9 cellular contexts compared by ENCODE assay signal in genomic region chr17:6435968-6436367, GRCh38. TPM values are rescaled to one million over a fixed set of nuclear protein-coding genes. Genes with fewer than 3 reads are reported as not detected.
DNase-seq lines count a peak whose midpoint lies in the region; ATAC-seq and TF ChIP-seq lines count a peak whose summit lies in the region.
"Had no signal": no experiment of that assay in that cellular context is flagged by ENCODE, and none has a peak within 500 bp of the region (broad histone marks: within the 10 kb centered on the region; RNA-seq: fewer than 3 reads in every experiment).

No MANE protein-coding gene starts in this region.

- no peak overlapping the region for H3K9ac ChIP-seq in OCI-LY3 (ENCODE audit: low read length)
- no peak overlapping the region for H3K9ac ChIP-seq in neural progenitor cell

- peaks cover 0 to 11% (median 0%) of the 10 kb centered on the region in 3 donors for H3K36me3 Mint-ChIP-seq in CD8-positive, alpha-beta memory T cell
- peaks cover 4% of the 10 kb centered on the region for H3K36me3 Mint-ChIP-seq in neural progenitor cell

- POLR2A ChIA-PET in CD8-positive, alpha-beta memory T cell (lab: Charles Lee), result interaction anchor here (0.7 kb wide), 1 partner anchor 844 kb away, joined by 3 read pairs; no protein-coding TSS in a partner anchor

- peak; percentile 26 to 71 (median 42) for DNase-seq in CD8-positive, alpha-beta memory T cell
- DNase-seq in HFF-Myc (ENCODE audit: extremely low read depth, low read depth) (no peak), activated T-cell treated with anti-CD3 and anti-CD28 coated beads for 48 hours (ENCODE audit: low read depth) (peak; percentile 41), fibroblast of gingiva (ENCODE audit: low read depth) (peak; percentile 54), neural progenitor cell (ENCODE audit: low spot score) (peak; percentile 86), thoracic aorta (ENCODE audit: low spot score) (no peak)

- CTCF ChIA-PET in CD8-positive, alpha-beta memory T cell (lab: Charles Lee), result interaction anchor here (1.1 to 1.6 kb wide), 9 partner anchors 9 to 849 kb away, joined by 3 to 12 read pairs (median 4); partner anchors contain the start of gene PIMREG

- H2AFZ ChIP-seq in OCI-LY3 (ENCODE audit: low read depth, low read length) (no peak overlapping the region), neural progenitor cell (replicated peaks) (peak overlapping the region; percentile 79)

- H3K4me3 ChIP-seq in CD8-positive, alpha-beta memory T cell (ENCODE audit: low read length), result no peak overlapping the region
- H3K4me3 ChIP-seq in HFF-Myc (replicated peaks; ENCODE audit: low read depth, low read length) (no peak overlapping the region), OCI-LY3 (ENCODE audit: low read length) (no peak overlapping the region), neural progenitor cell (no peak overlapping the region), thoracic aorta (no peak overlapping the region)

- no peaks in the 10 kb centered on the region for H3K4me1 ChIP-seq in CD8-positive, alpha-beta memory T cell (ENCODE audit: insufficient read depth, low read length)
- no peaks in the 10 kb centered on the region for H3K4me1 ChIP-seq in OCI-LY3 (ENCODE audit: low read length)
- H3K4me1 ChIP-seq in neural progenitor cell, result peaks cover 34% of the 10 kb centered on the region
- H3K4me1 ChIP-seq in thoracic aorta (ENCODE audit: control insufficient read depth in 1 of 2, low read depth in 2 of 2), result no peaks in the 10 kb centered on the region

- no peak overlapping the region for H3K4me3 Mint-ChIP-seq in CD8-positive, alpha-beta memory T cell
- H3K4me3 Mint-ChIP-seq in neural progenitor cell, result no peak overlapping the region
- H3K4me3 Mint-ChIP-seq: IgD-negative memory B cell had no signal

- H3K27me3 ChIP-seq in CD8-positive, alpha-beta memory T cell (ENCODE audit: insufficient read depth, low read length, poor library complexity, severe bottlenecking), result peaks cover 4% of the 10 kb centered on the region
- H3K27me3 ChIP-seq in OCI-LY3 (ENCODE audit: low read depth, low read length) (peaks cover 14% of the 10 kb centered on the region), neural progenitor cell (no peaks in the 10 kb centered on the region), thoracic aorta (replicated peaks; ENCODE audit: insufficient read depth) (no peaks in the 10 kb centered on the region)

- TF ChIP-seq CTCF in HFF-Myc (IDR thresholded peaks at IDR 0.05; ENCODE audit: low read depth, low read length, missing control alignments), result peak; percentile 82
- TF ChIP-seq CTCF in OCI-LY3 (IDR thresholded peaks at IDR 0.05; ENCODE audit: low read depth, low read length), result peak; percentile 59
- peak; percentile 84 for TF ChIP-seq CTCF in neural progenitor cell (IDR thresholded peaks at IDR 0.05)
- TF ChIP-seq CTCF in thoracic aorta (IDR thresholded peaks at IDR 0.05), result peak; percentile 82

- H3K27ac Mint-ChIP-seq in CD8-positive, alpha-beta memory T cell, result no peak overlapping the region
- peak overlapping the region; percentile 72 for H3K27ac Mint-ChIP-seq in neural progenitor cell
- H3K27ac Mint-ChIP-seq: IgD-negative memory B cell had no signal

- no peak overlapping the region for H3K27ac ChIP-seq in CD8-positive, alpha-beta memory T cell (ENCODE audit: low read depth, low read length)
- H3K27ac ChIP-seq in OCI-LY3 (ENCODE audit: low read length) (no peak overlapping the region), neural progenitor cell (no peak overlapping the region), thoracic aorta (no peak overlapping the region)

- peaks cover 17 to 46% of the 10 kb centered on the region in 2 donors for H3K27me3 Mint-ChIP-seq in CD8-positive, alpha-beta memory T cell
- peaks cover 17% of the 10 kb centered on the region for H3K27me3 Mint-ChIP-seq in neural progenitor cell (ENCODE audit: insufficient read depth, low read depth)

- peaks cover 25% of the 10 kb centered on the region for H3F3A ChIP-seq in neural progenitor cell (ENCODE audit: low read depth)

- H4K20me1 ChIP-seq in OCI-LY3 (ENCODE audit: insufficient read depth, low read length), result no peaks in the 10 kb centered on the region
- no peaks in the 10 kb centered on the region for H4K20me1 ChIP-seq in neural progenitor cell (ENCODE audit: low read depth)

- no peaks in the 10 kb centered on the region for H3K9me3 ChIP-seq in CD8-positive, alpha-beta memory T cell (ENCODE audit: low read length)
- no peaks in the 10 kb centered on the region for H3K9me3 ChIP-seq in OCI-LY3 (ENCODE audit: insufficient read depth, low read length)
- H3K9me3 ChIP-seq in neural progenitor cell (ENCODE audit: low read depth), result peaks cover 6% of the 10 kb centered on the region
- peaks cover under 1% of the 10 kb centered on the region for H3K9me3 ChIP-seq in thoracic aorta

- ATAC-seq in thoracic aorta (ENCODE audit: insufficient number of reproducible peaks, low FRiP score, low read depth) (no peak), HG02610 (IDR thresholded peaks at IDR 0.05; ENCODE audit: unreplicated experiment) (no peak)

- no peaks in the 10 kb centered on the region for H3K36me3 ChIP-seq in CD8-positive, alpha-beta memory T cell (ENCODE audit: insufficient read depth, low read length)
- H3K36me3 ChIP-seq in OCI-LY3 (replicated peaks; ENCODE audit: low read depth, low read length) (no peaks in the 10 kb centered on the region), neural progenitor cell (no peaks in the 10 kb centered on the region), thoracic aorta (no peaks in the 10 kb centered on the region)

- H3K4me2 ChIP-seq in OCI-LY3 (ENCODE audit: low read length), result no peak overlapping the region
- no peak overlapping the region for H3K4me2 ChIP-seq in neural progenitor cell

- H3K9me3 Mint-ChIP-seq in CD8-positive, alpha-beta memory T cell, result peaks cover under 1 to 8% (median 5%) of the 10 kb centered on the region in 5 donors
- H3K9me3 Mint-ChIP-seq in neural progenitor cell, result peaks cover 8% of the 10 kb centered on the region

- H3K4me1 Mint-ChIP-seq in CD8-positive, alpha-beta memory T cell, result peaks cover 0 to 4% (median 2%) of the 10 kb centered on the region in 3 donors
- H3K4me1 Mint-ChIP-seq in neural progenitor cell, result peaks cover 49% of the 10 kb centered on the region

- H3K79me2 ChIP-seq in OCI-LY3 (ENCODE audit: low read length), result no peaks in the 10 kb centered on the region
- H3K79me2 ChIP-seq in neural progenitor cell (ENCODE audit: low read depth), result no peaks in the 10 kb centered on the region

RNA-seq across cellular contexts. Expression of gene AIPL1, which starts 1.0 kb away (rescaled TPM):
- total RNA-seq in CD8-positive, alpha-beta memory T cell, result not detected
- not detected for polyA plus RNA-seq in CD8-positive, alpha-beta memory T cell
- total RNA-seq in neural progenitor cell (ENCODE audit: low replicate concordance) (0.37 and 2.3 TPM in 2 replicates), thoracic aorta (not detected)
- polyA plus RNA-seq: IgD-negative memory B cell had no signal

RNA-seq across cellular contexts. Expression of gene PIMREG, which starts 8.3 kb away (rescaled TPM):
- total RNA-seq in CD8-positive, alpha-beta memory T cell, result 1 to 10 TPM; 1.6 to 1.8 TPM
- not detected for polyA plus RNA-seq in CD8-positive, alpha-beta memory T cell
- total RNA-seq in neural progenitor cell (ENCODE audit: low replicate concordance) (71.3 and 151 TPM in 2 replicates), thoracic aorta (not detected)
- polyA plus RNA-seq: IgD-negative memory B cell had no signal

Comparison
In these comparisons a context has a peak if more than half of its experiments do, and no peak if none do; other contexts are left out.
1. DNase-seq: peak in CD8-positive, alpha-beta memory T cell (5 of 5), activated T-cell treated with anti-CD3 and anti-CD28 coated beads for 48 hours (single experiment), fibroblast of gingiva (single experiment) and neural progenitor cell (single experiment); none in HFF-Myc (single experiment) and thoracic aorta (single experiment).
2. RNA of gene PIMREG, which starts 8.3 kb away (total RNA-seq): 71.3 to 151 TPM in neural progenitor cell; 1.6 to 1.8 TPM in CD8-positive, alpha-beta memory T cell and not detected in thoracic aorta; every median in the first group is over 10 times any median in the second.
3. Peak in every context shown above with its lines, with median percentiles within 50 percentile points of each other: CTCF ChIP-seq.